Comparison of ENCODE assay signal across 26 cellular contexts in genomic region chr1:115188680-115189395, GRCh38.
DNase-seq lines count a peak whose midpoint lies in the region; ATAC-seq, FAIRE-seq and TF ChIP-seq lines count a peak whose summit lies in the region.
"Had no signal": no experiment of that assay in that cellular context is flagged by ENCODE, and none has a peak within 500 bp of the region (broad histone marks: within the 10 kb centered on the region; RNA-seq: fewer than 3 reads in every experiment).

No MANE protein-coding gene starts in this region.

- CTCF ChIA-PET in HepG2 (lab: Yijun Ruan, JAX; ENCODE audit: low intra/inter-chr PET ratio, low total read pairs), result no interaction called here

- intact Hi-C loops in HepG2 (cut with micrococcal nuclease; ENCODE audit: unreplicated experiment) (no loop called here), right lobe of liver (cut with DNase I) (no loop called here), aorta (cut with DNase I) (loop anchor here (5.0 kb wide), 2 partner anchors 52 to 148 kb away; partner anchors contain the start of gene NGF (in 2 of the 2))

- in situ Hi-C loops in HepG2 (cut with HindIII; ENCODE audit: extremely low pct_ligation_motif_present, low pct_unique_long_range_greater_than_20kb), result no loop called here

- BruUV-seq in HepG2 (replicated peaks; lab: Mats Ljungman, UMichigan), result no TSS peak

- H3K9me3 ChIP-seq in HepG2 (ENCODE audit: low read length) (no peaks in the 10 kb centered on the region), right lobe of liver (no peaks in the 10 kb centered on the region), aorta (ENCODE audit: control insufficient read depth, low read length) (no peaks in the 10 kb centered on the region), upper lobe of left lung (no peaks in the 10 kb centered on the region)
- H3K9me3 ChIP-seq: mucosa of descending colon had no signal

- H3K4me2 ChIP-seq in HepG2 (ENCODE audit: low read depth, low read length), result no peak overlapping the region

- H3K79me2 ChIP-seq in HepG2 (ENCODE audit: insufficient read depth, low read length), result no peaks in the 10 kb centered on the region

- TF ChIP-seq POLR2A in HepG2 (IDR thresholded peaks at IDR 0.05; ENCODE audit: insufficient read depth in 1 of 2, low read depth in 2 of 2, low read length in 2 of 2), result no peak
- no peak for TF ChIP-seq POLR2A in right lobe of liver (IDR thresholded peaks at IDR 0.05)
- no peak for TF ChIP-seq POLR2A in upper lobe of left lung (IDR thresholded peaks at IDR 0.05)

- no peaks in the 10 kb centered on the region for H3K9me3 Mint-ChIP-seq in nephron
- H3K9me3 Mint-ChIP-seq: activated naive CD4-positive, alpha-beta T cell treated with anti-CD3 and anti-CD28 coated beads, Interleukin-2, amount 50 U/mL, for 24 hours; activated T-cell treated with anti-CD3 and anti-CD28 coated beads, Interleukin-2, amount 50 U/mL, for 72 hours; central memory CD8-positive, alpha-beta T cell; T-helper 1 cell treated with Interleukin-12 subunit alpha and Interleukin-12 subunit beta and Interleukin-4 antibody, amounts not matched to agents 30 μg/mL and 1 μg/mL, for 36 hours had no signal

- no peak for TF ChIP-seq RAD21 in HepG2 (CRISPR knock-in tag; IDR thresholded peaks at IDR 0.05)

- H3K4me1 Mint-ChIP-seq in nephron, result peaks cover 46% of the 10 kb centered on the region
- H3K4me1 Mint-ChIP-seq: activated naive CD4-positive, alpha-beta T cell treated with anti-CD3 and anti-CD28 coated beads, Interleukin-2, amount 50 U/mL, for 24 hours; central memory CD8-positive, alpha-beta T cell had no signal

- H3K27ac ChIP-seq in HepG2 (ENCODE audit: extremely low read length, insufficient read depth, low read length) (no peak overlapping the region), right lobe of liver (no peak overlapping the region), coronary artery (peak overlapping the region; percentile 19 to 63), aorta (ENCODE audit: low read depth in 1 of 2, low read length in 2 of 2) (peak overlapping the region; percentile 18 to 58), upper lobe of left lung (no peak overlapping the region)

- H2AFZ ChIP-seq in HepG2 (ENCODE audit: low read length), result no peak overlapping the region

- no peak for ATAC-seq in HepG2
- no peak for ATAC-seq in right lobe of liver
- ATAC-seq in aorta (ENCODE audit: low FRiP score), result no peak
- no peak for ATAC-seq in HG02970 (IDR thresholded peaks at IDR 0.05; ENCODE audit: low FRiP score, unreplicated experiment)
- ATAC-seq in upper lobe of left lung (ENCODE audit: low FRiP score in 2 of 2), result no peak
- ATAC-seq: activated T-cell treated with anti-CD3 and anti-CD28 coated beads, Interleukin-2, amount 50 U/mL, for 72 hours; mucosa of descending colon had no signal

- H3K4me3 ChIP-seq in HepG2 (replicated peaks in 1 of 3; ENCODE audit: insufficient read depth in 1 of 3, low read depth in 2 of 3, low read length in 3 of 3), result no peak overlapping the region
- H3K4me3 ChIP-seq in right lobe of liver, result no peak overlapping the region
- H3K4me3 ChIP-seq in coronary artery, result no peak overlapping the region
- H3K4me3 ChIP-seq in aorta (ENCODE audit: low read length in 2 of 2), result no peak overlapping the region
- H3K4me3 ChIP-seq in upper lobe of left lung, result no peak overlapping the region
- H3K4me3 ChIP-seq: mucosa of descending colon had no signal

- WGBS in HepG2 (ENCODE audit: low lambda C conversion rate), result 25% methylated on average over 4 of the region's 4 CpGs
- 64% methylated on average over 4 of the region's 4 CpGs for WGBS in right lobe of liver (ENCODE audit: insufficient coverage, low coverage, low lambda C conversion rate, missing lambda C conversion rate)
- WGBS in aorta, 2 donors, result 89 to 90% methylated on average over 4 of the region's 4 CpGs
- 67 to 75% methylated on average over 4 of the region's 4 CpGs for WGBS in upper lobe of left lung, 2 donors

- H3K27me3 ChIP-seq in HepG2 (ENCODE audit: control insufficient read depth in 1 of 2, insufficient read depth in 2 of 2, low read length in 2 of 2), result no peaks in the 10 kb centered on the region
- no peaks in the 10 kb centered on the region for H3K27me3 ChIP-seq in right lobe of liver
- H3K27me3 ChIP-seq in aorta (ENCODE audit: control insufficient read depth in 1 of 2, insufficient read depth in 2 of 2, low read length in 1 of 2), result no peaks in the 10 kb centered on the region
- H3K27me3 ChIP-seq in upper lobe of left lung, result no peaks in the 10 kb centered on the region

- H3K4me3 Mint-ChIP-seq in nephron, result no peak overlapping the region
- H3K4me3 Mint-ChIP-seq: activated naive CD4-positive, alpha-beta T cell treated with anti-CD3 and anti-CD28 coated beads, Interleukin-2, amount 50 U/mL, for 24 hours; activated T-cell treated with anti-CD3 and anti-CD28 coated beads, Interleukin-2, amount 50 U/mL, for 72 hours; central memory CD8-positive, alpha-beta T cell; T-helper 1 cell treated with Interleukin-12 subunit alpha and Interleukin-12 subunit beta and Interleukin-4 antibody, amounts not matched to agents 30 μg/mL and 1 μg/mL, for 36 hours had no signal

- peaks cover 9% of the 10 kb centered on the region for H3K27me3 Mint-ChIP-seq in nephron (ENCODE audit: low read depth)
- H3K27me3 Mint-ChIP-seq: activated naive CD4-positive, alpha-beta T cell treated with anti-CD3 and anti-CD28 coated beads, Interleukin-2, amount 50 U/mL, for 24 hours; progenitor cell of endocrine pancreas had no signal

- no peak for DNase-seq in HepG2 (ENCODE audit: low spot score)
- no peak for DNase-seq in right lobe of liver
- DNase-seq in coronary artery (ENCODE audit: low spot score), result no peak
- no peak for DNase-seq in aorta
- no peak for DNase-seq in activated CD4-positive, alpha-beta T cell treated with anti-CD3 and anti-CD28 coated beads, Interleukin-2, amount 50 U/mL, for 4 hours
- DNase-seq in upper lobe of left lung, result no peak
- DNase-seq: activated CD8-positive, alpha-beta memory T cell treated with anti-CD3 and anti-CD28 coated beads for 24 hours; activated T-cell treated with anti-CD3 and anti-CD28 coated beads, Interleukin-2, amount 50 U/mL, for 72 hours; anterior cingulate cortex; COR-L47; erythroblast; foreskin melanocyte; KBM-7; mucosa of descending colon; NCI-H1436 treated with DMSO at 0.1 percent for 48 hours; NCI-H2107; NCI-H510A; stimulated activated CD8-positive, alpha-beta memory T cell treated with anti-CD3 and anti-CD28 coated beads, Interleukin-4, amount 100 ng/mL, for 48 hours had no signal

- H3K36me3 Mint-ChIP-seq in nephron (ENCODE audit: low read depth), result no peaks in the 10 kb centered on the region
- H3K36me3 Mint-ChIP-seq: activated naive CD4-positive, alpha-beta T cell treated with anti-CD3 and anti-CD28 coated beads, Interleukin-2, amount 50 U/mL, for 24 hours had no signal

- no peaks in the 10 kb centered on the region for H4K20me1 ChIP-seq in HepG2 (ENCODE audit: insufficient read depth, low read length)

- no peak for FAIRE-seq in HepG2 (lab: Jason Lieb, UNC)
- FAIRE-seq: GM12892, H54 had no signal

- H3K9ac ChIP-seq in HepG2 (ENCODE audit: insufficient read depth, low read depth, low read length), result no peak overlapping the region

- H3K27ac Mint-ChIP-seq in nephron, result peak overlapping the region in 2 of 3 experiments; percentile 2 to 37
- H3K27ac Mint-ChIP-seq: activated naive CD4-positive, alpha-beta T cell treated with anti-CD3 and anti-CD28 coated beads, Interleukin-2, amount 50 U/mL, for 24 hours; activated T-cell treated with anti-CD3 and anti-CD28 coated beads, Interleukin-2, amount 50 U/mL, for 72 hours; progenitor cell of endocrine pancreas; T-helper 1 cell treated with Interleukin-12 subunit alpha and Interleukin-12 subunit beta and Interleukin-4 antibody, amounts not matched to agents 30 μg/mL and 1 μg/mL, for 36 hours had no signal

- no peaks in the 10 kb centered on the region for H3K36me3 ChIP-seq in HepG2 (replicated peaks in 1 of 2; ENCODE audit: control insufficient read depth in 1 of 2, insufficient read depth in 2 of 2, low read length in 2 of 2)
- H3K36me3 ChIP-seq in right lobe of liver, result no peaks in the 10 kb centered on the region
- no peaks in the 10 kb centered on the region for H3K36me3 ChIP-seq in aorta (ENCODE audit: control insufficient read depth in 1 of 2, insufficient read depth in 2 of 2, low read length in 1 of 2)
- H3K36me3 ChIP-seq in upper lobe of left lung, result no peaks in the 10 kb centered on the region

- TF ChIP-seq CTCF in HepG2 (CRISPR knock-in tag; IDR thresholded peaks at IDR 0.05), result no peak
- no peak for TF ChIP-seq CTCF in right lobe of liver (IDR thresholded peaks at IDR 0.05)
- no peak for TF ChIP-seq CTCF in coronary artery (IDR thresholded peaks at IDR 0.05)
- TF ChIP-seq CTCF in nephron (IDR thresholded peaks at IDR 0.05; ENCODE audit: unreplicated experiment in 3 of 3), result no peak
- no peak for TF ChIP-seq CTCF in upper lobe of left lung (IDR thresholded peaks at IDR 0.05)

- H3K4me1 ChIP-seq in HepG2 (ENCODE audit: insufficient read depth, low read length) (no peaks in the 10 kb centered on the region), right lobe of liver (no peaks in the 10 kb centered on the region), aorta (ENCODE audit: control insufficient read depth in 1 of 2, insufficient read depth in 2 of 2, low read length in 2 of 2) (peaks cover 0 to 6% of the 10 kb centered on the region in 2 donors), upper lobe of left lung (no peaks in the 10 kb centered on the region)

- POLR2A ChIA-PET in HepG2 (lab: Yijun Ruan, JAX), result no interaction called here

- TF ChIP-seq EP300 in HepG2 (IDR thresholded peaks at IDR 0.05; ENCODE audit: low read depth in 2 of 2, low read length in 2 of 2), result no peak
- TF ChIP-seq EP300 in HepG2 (CRISPR knock-in tag; IDR thresholded peaks at IDR 0.05; ENCODE audit: borderline replicate concordance), result no peak
- TF ChIP-seq EP300 in upper lobe of left lung (IDR thresholded peaks at IDR 0.05), result no peak

TF ChIP-seq in HepG2, 621 proteins besides CTCF, POLR2A, EP300 and RAD21:
- TF ChIP-seq BCL6 (CRISPR knock-in tag; IDR thresholded peaks at IDR 0.05) (peak; percentile 50; the same call in 1 of the 2 replicates), SP5 (CRISPR knock-in tag; IDR thresholded peaks at IDR 0.05; ENCODE audit: borderline replicate concordance, low read depth) (no peak), ZNF7 (CRISPR knock-in tag; IDR thresholded peaks at IDR 0.05) (no peak)

Comparison
In these comparisons a context has a peak if more than half of its experiments do, and no peak if none do; other contexts are left out.
1. H3K27ac ChIP-seq: peak in coronary artery (2 of 2) and aorta (2 of 2); none in HepG2 (single experiment), right lobe of liver (0 of 3) and upper lobe of left lung (0 of 4).
2. intact Hi-C loops: an anchor here in aorta (5.0 kb wide); none called in HepG2 and right lobe of liver.